ENCODE assay signal across 9 cellular contexts in the genomic region with DNA sequence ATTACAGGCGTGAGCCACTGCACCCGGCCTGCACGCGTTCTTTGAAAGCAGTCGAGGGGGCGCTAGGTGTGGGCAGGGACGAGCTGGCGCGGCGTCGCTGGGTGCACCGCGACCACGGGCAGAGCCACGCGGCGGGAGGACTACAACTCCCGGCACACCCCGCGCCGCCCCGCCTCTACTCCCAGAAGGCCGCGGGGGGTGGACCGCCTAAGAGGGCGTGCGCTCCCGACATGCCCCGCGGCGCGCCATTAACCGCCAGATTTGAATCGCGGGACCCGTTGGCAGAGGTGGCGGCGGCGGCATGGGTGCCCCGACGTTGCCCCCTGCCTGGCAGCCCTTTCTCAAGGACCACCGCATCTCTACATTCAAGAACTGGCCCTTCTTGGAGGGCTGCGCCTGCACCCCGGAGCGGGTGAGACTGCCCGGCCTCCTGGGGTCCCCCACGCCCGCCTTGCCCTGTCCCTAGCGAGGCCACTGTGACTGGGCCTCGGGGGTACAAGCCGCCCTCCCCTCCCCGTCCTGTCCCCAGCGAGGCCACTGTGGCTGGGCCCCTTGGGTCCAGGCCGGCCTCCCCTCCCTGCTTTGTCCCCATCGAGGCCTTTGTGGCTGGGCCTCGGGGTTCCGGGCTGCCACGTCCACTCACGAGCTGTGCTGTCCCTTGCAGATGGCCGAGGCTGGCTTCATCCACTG. TPM values are rescaled to one million over a fixed set of nuclear protein-coding genes. Genes with fewer than 3 reads are reported as not detected.
DNase-seq lines count a peak whose midpoint lies in the region; ATAC-seq and TF ChIP-seq lines count a peak whose summit lies in the region.
"Had no signal": no experiment of that assay in that cellular context is flagged by ENCODE, and none has a peak within 500 bp of the region (broad histone marks: within the 10 kb centered on the region; RNA-seq: fewer than 3 reads in every experiment).

TSS of gene BIRC5 (plus strand) at position 238 of the 690 bp plus-strand sequence. CDS start at position 302, 64 bp downstream.

- H3K27ac Mint-ChIP-seq in CD8-positive, alpha-beta memory T cell: peak within 1 kb of the TSS in 2 of 8 donors; percentile 36 to 63

- peak; percentile 83 to 90 (median 86) for DNase-seq in CD8-positive, alpha-beta memory T cell
- DNase-seq in Jurkat, Clone E6-1 (ENCODE audit: low read depth, low spot score): peak; percentile 82
- peak; percentile 92 for DNase-seq in OCI-M1 (lab: John Stamatoyannopoulos, UW)
- DNase-seq in activated CD8-positive, alpha-beta memory T cell treated with anti-CD3 and anti-CD28 coated beads, Interleukin-2, amount 50 U/mL, for 48 hours: peak; percentile 96
- no peak for DNase-seq in epithelial cell of proximal tubule (ENCODE audit: low read depth)
- DNase-seq in mucosa of gallbladder (ENCODE audit: low spot score): peak; percentile 89
- DNase-seq in stimulated activated CD8-positive, alpha-beta memory T cell treated with anti-CD3 and anti-CD28 coated beads, Interleukin-4, amount 100 ng/mL, for 1 hour (ENCODE audit: low read depth in 2 of 2, low spot score in 1 of 2): peak; percentile 81 to 84

- H3K4me3 ChIP-seq in CD8-positive, alpha-beta memory T cell (ENCODE audit: low read length): peak within 1 kb of the TSS; percentile 53
- H3K4me3 ChIP-seq in Jurkat, Clone E6-1 (ENCODE audit: low read length): peak within 1 kb of the TSS; percentile 97
- peak within 1 kb of the TSS; percentile 82 for H3K4me3 ChIP-seq in epithelial cell of proximal tubule (ENCODE audit: low read depth, low read length)

- CTCF ChIA-PET in CD8-positive, alpha-beta memory T cell (lab: Charles Lee): interaction anchor here (0.9 kb wide), 1 partner anchor 37 kb away, joined by 4 read pairs; no protein-coding TSS in a partner anchor

- no peaks in the 10 kb centered on the region for H3K36me3 ChIP-seq in CD8-positive, alpha-beta memory T cell (ENCODE audit: insufficient read depth, low read length)

- H3K4me1 ChIP-seq in CD8-positive, alpha-beta memory T cell (ENCODE audit: insufficient read depth, low read length): peaks cover 6% of the 10 kb centered on the region

- no peaks in the 10 kb centered on the region for H3K36me3 Mint-ChIP-seq in CD8-positive, alpha-beta memory T cell

- H3K9me3 ChIP-seq in CD8-positive, alpha-beta memory T cell (ENCODE audit: low read length): no peaks in the 10 kb centered on the region

- POLR2A ChIA-PET in CD8-positive, alpha-beta memory T cell (lab: Charles Lee): interaction anchor here (0.6 to 1.0 kb wide), 2 partner anchors 93 to 98 kb away, joined by 4 to 6 read pairs; no protein-coding TSS in a partner anchor

- H3K4me3 Mint-ChIP-seq in CD8-positive, alpha-beta memory T cell: peak within 1 kb of the TSS; percentile 42 to 77 (median 72)

- H3K9me3 Mint-ChIP-seq in CD8-positive, alpha-beta memory T cell: no peaks in the 10 kb centered on the region

- H3K27ac ChIP-seq in CD8-positive, alpha-beta memory T cell (ENCODE audit: low read depth, low read length): peak within 1 kb of the TSS; percentile 59
- H3K27ac ChIP-seq: epithelial cell of prostate had no signal

- H3K27me3 Mint-ChIP-seq in CD8-positive, alpha-beta memory T cell: no peaks in the 10 kb centered on the region

- no peak for TF ChIP-seq CTCF in epithelial cell of proximal tubule (conservative IDR thresholded peaks at IDR 0.05; ENCODE audit: low read depth, low read length)

- H3K4me1 Mint-ChIP-seq in CD8-positive, alpha-beta memory T cell: peaks cover 2 to 10% (median 5%) of the 10 kb centered on the region in 3 donors

- peak; percentile 76 for ATAC-seq in GM21390 (IDR thresholded peaks at IDR 0.05; ENCODE audit: unreplicated experiment)

- no peaks in the 10 kb centered on the region for H3K27me3 ChIP-seq in CD8-positive, alpha-beta memory T cell (ENCODE audit: insufficient read depth, low read length, poor library complexity, severe bottlenecking)

RNA-seq across cellular contexts. Expression of gene BIRC5, which starts in this region (rescaled TPM):
- 10 to 100 TPM; 61.0 to 65.1 TPM for total RNA-seq in CD8-positive, alpha-beta memory T cell
- polyA plus RNA-seq in CD8-positive, alpha-beta memory T cell: 0.69 TPM
- 121 TPM for polyA plus RNA-seq in Jurkat, Clone E6-1 (2012; ENCODE audit: insufficient read depth, insufficient read length)
- total RNA-seq in epithelial cell of proximal tubule (68.0 and 129 TPM in 2 replicates), mucosa of gallbladder (2.7 TPM)

Comparison
In these comparisons a context has a peak if more than half of its experiments do, and no peak if none do; other contexts are left out.
1. RNA of gene BIRC5 (total RNA-seq): 68.0 to 129 TPM in epithelial cell of proximal tubule and 61.0 to 65.1 TPM in CD8-positive, alpha-beta memory T cell; 2.7 TPM in mucosa of gallbladder (single experiment); every median in the first group is over 10 times any median in the second.
2. Peak in every context shown above with its lines, with median percentiles within 50 percentile points of each other: H3K4me3 ChIP-seq.